10 cellular contexts compared by ENCODE assay signal in genomic region chr19:10828981-10829821, GRCh38. TPM values are rescaled to one million over a fixed set of nuclear protein-coding genes. Genes with fewer than 3 reads are reported as not detected.
DNase-seq lines count a peak whose midpoint lies in the region; ATAC-seq and TF ChIP-seq lines count a peak whose summit lies in the region.
"Had no signal": no experiment of that assay in that cellular context is flagged by ENCODE, and none has a peak within 500 bp of the region (broad histone marks: within the 10 kb centered on the region; RNA-seq: fewer than 3 reads in every experiment).

No MANE protein-coding gene starts in this region.

- peaks cover 66% of the 10 kb centered on the region; the same call in 1 of the 2 replicates for H3K36me3 ChIP-seq in Loucy (ENCODE audit: insufficient read depth, low read length)
- no peaks in the 10 kb centered on the region for H3K36me3 ChIP-seq in neural progenitor cell

- H3K27me3 ChIP-seq in Loucy (ENCODE audit: insufficient read depth, low read length, poor library complexity, severe bottlenecking) (no peaks in the 10 kb centered on the region), neural progenitor cell (no peaks in the 10 kb centered on the region)
- H3K27me3 ChIP-seq: vagina had no signal

- H3K9me3 Mint-ChIP-seq in chondrocyte (ENCODE audit: low read depth) (no peaks in the 10 kb centered on the region), neural progenitor cell (no peaks in the 10 kb centered on the region)
- no peaks in the 10 kb centered on the region for H3K9me3 Mint-ChIP-seq in T-helper 2 cell treated with Interferon-gamma antibody and Interleukin-4, amounts not matched to agents 5 μg/mL and 100 μg/mL, for 36 hours

- H3K9me2 ChIP-seq in Loucy (replicated peaks; ENCODE audit: low read depth, low read length) = no peaks in the 10 kb centered on the region

- 0 out of 2 replicates have a peak, but pooled peaks have one; percentile 15 for TF ChIP-seq CTCF in Loucy (conservative IDR thresholded peaks at IDR 0.05; ENCODE audit: low read length)
- peak; percentile 42 for TF ChIP-seq CTCF in chondrocyte (IDR thresholded peaks at IDR 0.05)
- TF ChIP-seq CTCF in neural progenitor cell (IDR thresholded peaks at IDR 0.05) = peak; percentile 9

- H3K4me3 Mint-ChIP-seq in chondrocyte (ENCODE audit: unreplicated experiment) = no peak overlapping the region
- no peak overlapping the region for H3K4me3 Mint-ChIP-seq in neural progenitor cell
- no peak overlapping the region for H3K4me3 Mint-ChIP-seq in T-helper 2 cell treated with Interferon-gamma antibody and Interleukin-4, amounts not matched to agents 5 μg/mL and 100 μg/mL, for 36 hours

- H3K9me3 ChIP-seq in Loucy (ENCODE audit: insufficient read depth, low read depth, low read length) (no peaks in the 10 kb centered on the region), neural progenitor cell (ENCODE audit: low read depth) (no peaks in the 10 kb centered on the region)
- H3K9me3 ChIP-seq: vagina had no signal

- H3K4me3 ChIP-seq in Loucy (ENCODE audit: low read length, poor library complexity, severe bottlenecking) (no peak overlapping the region), neural progenitor cell (no peak overlapping the region)
- H3K4me3 ChIP-seq: vagina had no signal

- H4K20me1 ChIP-seq in Loucy (ENCODE audit: insufficient read depth, low read length, poor library complexity, severe bottlenecking) = no peaks in the 10 kb centered on the region
- H4K20me1 ChIP-seq in neural progenitor cell (ENCODE audit: low read depth) = no peaks in the 10 kb centered on the region

- DNase-seq in NOMO-1 treated with DMSO at 0.1 percent for 48 hours (lab: John Stamatoyannopoulos, UW; ENCODE audit: unreplicated experiment) (peak; percentile 5), NOMO-1 (lab: John Stamatoyannopoulos, UW; ENCODE audit: unreplicated experiment in 2 of 2) (no peak), chondrocyte (ENCODE audit: low spot score) (no peak), neural progenitor cell (ENCODE audit: low spot score) (peak; percentile 27), NCI-H2196 (lab: John Stamatoyannopoulos, UW; ENCODE audit: unreplicated experiment) (no peak)
- DNase-seq in T-helper 2 cell treated with Interferon-gamma antibody and Interleukin-4, amounts not matched to agents 5 μg/mL and 100 μg/mL, for 36 hours (ENCODE audit: low spot score) = no peak

- H3K27ac Mint-ChIP-seq in chondrocyte (ENCODE audit: unreplicated experiment) (no peak overlapping the region), neural progenitor cell (no peak overlapping the region)
- no peak overlapping the region for H3K27ac Mint-ChIP-seq in T-helper 2 cell treated with Interferon-gamma antibody and Interleukin-4, amounts not matched to agents 5 μg/mL and 100 μg/mL, for 36 hours

- H3K27me3 Mint-ChIP-seq in chondrocyte (ENCODE audit: low read depth) = no peaks in the 10 kb centered on the region
- peaks cover 13% of the 10 kb centered on the region for H3K27me3 Mint-ChIP-seq in neural progenitor cell (ENCODE audit: insufficient read depth, low read depth)
- no peaks in the 10 kb centered on the region for H3K27me3 Mint-ChIP-seq in T-helper 2 cell treated with Interferon-gamma antibody and Interleukin-4, amounts not matched to agents 5 μg/mL and 100 μg/mL, for 36 hours (ENCODE audit: low read depth)

- H3K79me2 ChIP-seq in Loucy (ENCODE audit: insufficient read depth, low read length) (no peaks in the 10 kb centered on the region), neural progenitor cell (ENCODE audit: low read depth) (no peaks in the 10 kb centered on the region)

- no peak for ATAC-seq in GM18867 (IDR thresholded peaks at IDR 0.05; ENCODE audit: unreplicated experiment)
- ATAC-seq: activated CD4-positive, CD25-positive, alpha-beta regulatory T cell treated with anti-CD3 and anti-CD28 coated beads, Interleukin-2, amount 50 U/mL, for 24 hours had no signal

- no peak overlapping the region for H2AFZ ChIP-seq in Loucy (ENCODE audit: low read length)
- H2AFZ ChIP-seq in neural progenitor cell (replicated peaks) = no peak overlapping the region

- H3F3A ChIP-seq in Loucy (ENCODE audit: low read depth) (no peaks in the 10 kb centered on the region), neural progenitor cell (ENCODE audit: low read depth) (peaks cover 18% of the 10 kb centered on the region)

- peaks cover 15% of the 10 kb centered on the region for H3K36me3 Mint-ChIP-seq in chondrocyte (ENCODE audit: low read depth)
- peaks cover 14% of the 10 kb centered on the region for H3K36me3 Mint-ChIP-seq in neural progenitor cell
- H3K36me3 Mint-ChIP-seq in T-helper 2 cell treated with Interferon-gamma antibody and Interleukin-4, amounts not matched to agents 5 μg/mL and 100 μg/mL, for 36 hours (ENCODE audit: low read depth) = peaks cover 29% of the 10 kb centered on the region

- H3K4me2 ChIP-seq in Loucy (ENCODE audit: low read depth, low read length, poor library complexity, severe bottlenecking) (no peak overlapping the region), neural progenitor cell (no peak overlapping the region)

- no peak overlapping the region for H3K27ac ChIP-seq in neural progenitor cell
- H3K27ac ChIP-seq: vagina had no signal

- no peak overlapping the region for H3K9ac ChIP-seq in Loucy (ENCODE audit: low read depth, low read length, poor library complexity, severe bottlenecking)
- no peak overlapping the region for H3K9ac ChIP-seq in neural progenitor cell

- H3K4me1 ChIP-seq in Loucy (ENCODE audit: insufficient read depth, low read length, poor library complexity, severe bottlenecking) = no peaks in the 10 kb centered on the region
- no peaks in the 10 kb centered on the region for H3K4me1 ChIP-seq in neural progenitor cell
- H3K4me1 ChIP-seq: vagina had no signal

- no peaks in the 10 kb centered on the region for H3K4me1 Mint-ChIP-seq in chondrocyte (ENCODE audit: low read depth)
- no peaks in the 10 kb centered on the region for H3K4me1 Mint-ChIP-seq in neural progenitor cell
- H3K4me1 Mint-ChIP-seq in T-helper 2 cell treated with Interferon-gamma antibody and Interleukin-4, amounts not matched to agents 5 μg/mL and 100 μg/mL, for 36 hours (ENCODE audit: low read depth) = no peaks in the 10 kb centered on the region

RNA-seq across cellular contexts. Expression of gene TMED1, which starts 6.8 kb away (rescaled TPM):
- 29.1 to 33.7 TPM (median 31.5 TPM) in 3 replicates for total RNA-seq in chondrocyte
- total RNA-seq in neural progenitor cell (ENCODE audit: low replicate concordance) = 27.0 and 57.9 TPM in 2 replicates

RNA-seq across cellular contexts. Expression of gene C19orf38, which starts 19.0 kb away (rescaled TPM):
- total RNA-seq in chondrocyte (0.30 to 0.34 TPM in 2 of 3 replicates, not detected in the other), neural progenitor cell (ENCODE audit: low replicate concordance) (0.62 TPM in 1 of 2 replicates, not detected in the other)

RNA-seq across cellular contexts. Expression of gene CARM1, which starts 42.2 kb away (rescaled TPM):
- total RNA-seq in chondrocyte = 59.9 to 62.0 TPM (median 61.8 TPM) in 3 replicates
- 34.4 and 97.5 TPM in 2 replicates for total RNA-seq in neural progenitor cell (ENCODE audit: low replicate concordance)

Comparison
In these comparisons a context has a peak if more than half of its experiments do, and no peak if none do; other contexts are left out.
1. DNase-seq: peak in NOMO-1 treated with DMSO at 0.1 percent for 48 hours (single experiment) and neural progenitor cell (single experiment); none in NOMO-1 (0 of 2), chondrocyte (single experiment), NCI-H2196 (single experiment) and T-helper 2 cell treated with Interferon-gamma antibody and Interleukin-4, amounts not matched to agents 5 μg/mL and 100 μg/mL, for 36 hours (single experiment).
2. Peak in every context shown above with its lines, with median percentiles within 50 percentile points of each other: CTCF ChIP-seq.